In genomic region chr2:218238896-218239295, GRCh38 we compare ENCODE assay signal across 29 cellular contexts. TPM values are rescaled to one million over a fixed set of nuclear protein-coding genes. Genes with fewer than 3 reads are reported as not detected.
A peak's percentile ranks its signal among the peaks of the same experiment; 100 is the strongest.
DNase-seq lines count a peak whose midpoint lies in the region; ATAC-seq and TF ChIP-seq lines count a peak whose summit lies in the region.
"Had no signal": no experiment of that assay in that cellular context is flagged by ENCODE, and none has a peak within 500 bp of the region (broad histone marks: within the 10 kb centered on the region; RNA-seq: fewer than 3 reads in every experiment).

No MANE protein-coding gene starts in this region.

- no peaks in the 10 kb centered on the region for H3K27me3 ChIP-seq in transverse colon
- H3K27me3 ChIP-seq in gastrocnemius medialis = no peaks in the 10 kb centered on the region
- H3K27me3 ChIP-seq: neural progenitor cell had no signal

- no peaks in the 10 kb centered on the region for H3K27me3 Mint-ChIP-seq in activated naive CD4-positive, alpha-beta T cell treated with anti-CD3 and anti-CD28 coated beads, Interleukin-2, amount 10 ng/mL, durations not matched to agents 7 days and 5 days
- H3K27me3 Mint-ChIP-seq in T-helper 17 cell (no peaks in the 10 kb centered on the region), immature natural killer cell (ENCODE audit: low read depth in 3 of 3) (peaks cover 2 to 15% (median 4%) of the 10 kb centered on the region in 3 donors)
- H3K27me3 Mint-ChIP-seq: activated naive CD8-positive, alpha-beta T cell had no signal

- H3K9me3 Mint-ChIP-seq in activated naive CD4-positive, alpha-beta T cell treated with anti-CD3 and anti-CD28 coated beads, Interleukin-2, amount 10 ng/mL, durations not matched to agents 7 days and 5 days = no peaks in the 10 kb centered on the region
- no peaks in the 10 kb centered on the region for H3K9me3 Mint-ChIP-seq in immature natural killer cell
- H3K9me3 Mint-ChIP-seq: neural progenitor cell had no signal

- in situ Hi-C loops in transverse colon (cut with MboI; ENCODE audit: low pct_ligation_motif_present in 1 of 4, low pct_unique_long_range_greater_than_20kb in 1 of 4, low sequenced_read_pairs in 3 of 4) = no loop called here
- in situ Hi-C loops in gastrocnemius medialis (cut with MboI; ENCODE audit: low sequenced_read_pairs in 4 of 4) = no loop called here

- CTCF ChIA-PET in activated naive CD4-positive, alpha-beta T cell treated with anti-CD3 and anti-CD28 coated beads, Interleukin-2, amount 10 ng/mL, durations not matched to agents 7 days and 5 days (lab: Charles Lee) = no interaction called here

- H3K27ac Mint-ChIP-seq in activated naive CD4-positive, alpha-beta T cell treated with anti-CD3 and anti-CD28 coated beads, Interleukin-2, amount 10 ng/mL, durations not matched to agents 7 days and 5 days = peak overlapping the region; percentile 42
- H3K27ac Mint-ChIP-seq in T-helper 17 cell (peak overlapping the region; percentile 63), immature natural killer cell (peak overlapping the region in 4 of 6 donors; percentile 40 to 65 (median 54))
- H3K27ac Mint-ChIP-seq: activated naive CD8-positive, alpha-beta T cell; neural progenitor cell had no signal

- TF ChIP-seq CTCF in transverse colon (IDR thresholded peaks at IDR 0.05) (no peak), gastrocnemius medialis (IDR thresholded peaks at IDR 0.05 in 4 of 5, conservative IDR thresholded peaks at IDR 0.05 in 1 of 5) (no peak)

- H3K9me3 ChIP-seq in T-helper 17 cell (ENCODE audit: control insufficient read depth, low read length, poor library complexity, severe bottlenecking) (no peaks in the 10 kb centered on the region), transverse colon (no peaks in the 10 kb centered on the region), gastrocnemius medialis (no peaks in the 10 kb centered on the region)
- H3K9me3 ChIP-seq: HAP-1, thoracic aorta had no signal

- H3K27ac ChIP-seq in transverse colon (peak overlapping the region in 3 of 4 donors; percentile 10 to 53 (median 39)), gastrocnemius medialis (no peak overlapping the region)
- H3K27ac ChIP-seq: neural progenitor cell, parathyroid adenoma, skin epidermis, VCaP had no signal

- intact Hi-C loops in transverse colon (cut with DNase I; ENCODE audit: low total_unique reads) = no loop called here
- intact Hi-C loops in gastrocnemius medialis (cut with DNase I; ENCODE audit: low total_unique reads) = no loop called here

- H3K4me1 Mint-ChIP-seq in activated naive CD4-positive, alpha-beta T cell treated with anti-CD3 and anti-CD28 coated beads, Interleukin-2, amount 10 ng/mL, durations not matched to agents 7 days and 5 days = peaks cover 11% of the 10 kb centered on the region
- H3K4me1 Mint-ChIP-seq in T-helper 17 cell = peaks cover 12% of the 10 kb centered on the region
- H3K4me1 Mint-ChIP-seq in immature natural killer cell = peaks cover 20 to 59% of the 10 kb centered on the region in 2 donors
- H3K4me1 Mint-ChIP-seq: neural progenitor cell had no signal

- TF ChIP-seq EP300 in transverse colon (IDR thresholded peaks at IDR 0.05; ENCODE audit: low read depth) = no peak

- peaks cover 75% of the 10 kb centered on the region for H3K36me3 Mint-ChIP-seq in activated naive CD4-positive, alpha-beta T cell treated with anti-CD3 and anti-CD28 coated beads, Interleukin-2, amount 10 ng/mL, durations not matched to agents 7 days and 5 days
- H3K36me3 Mint-ChIP-seq in T-helper 17 cell (ENCODE audit: low read depth) (no peaks in the 10 kb centered on the region), immature natural killer cell (peaks cover 16 to 64% (median 30%) of the 10 kb centered on the region in 3 donors)

- ATAC-seq in T-helper 17 cell (no peak), gastrocnemius medialis (no peak), GM18909 (IDR thresholded peaks at IDR 0.05; ENCODE audit: poor library complexity, unreplicated experiment) (no peak)
- ATAC-seq: stimulated activated naive CD8-positive, alpha-beta T cell treated with anti-CD3 and anti-CD28 coated beads, Interleukin-15, Interleukin-2, amounts not matched to agents 100 U/mL and 50 U/mL, for 24 hours had no signal

- peaks cover 0 to 81% (median 31%) of the 10 kb centered on the region in 4 donors for H3K36me3 ChIP-seq in transverse colon
- H3K36me3 ChIP-seq in gastrocnemius medialis = peaks cover 0 to 97% of the 10 kb centered on the region in 2 donors

- H3K4me1 ChIP-seq in transverse colon (peaks cover 0 to 7% (median 1%) of the 10 kb centered on the region in 4 donors), gastrocnemius medialis (no peaks in the 10 kb centered on the region)
- H3K4me1 ChIP-seq: neural progenitor cell, parathyroid adenoma had no signal

- H3K4me3 ChIP-seq in transverse colon (no peak overlapping the region), gastrocnemius medialis (no peak overlapping the region)
- H3K4me3 ChIP-seq: HAP-1, neural progenitor cell, skin epidermis, thoracic aorta had no signal

- H3K4me3 Mint-ChIP-seq in activated naive CD4-positive, alpha-beta T cell treated with anti-CD3 and anti-CD28 coated beads, Interleukin-2, amount 10 ng/mL, durations not matched to agents 7 days and 5 days = no peak overlapping the region
- H3K4me3 Mint-ChIP-seq in T-helper 17 cell = no peak overlapping the region
- H3K4me3 Mint-ChIP-seq in immature natural killer cell = no peak overlapping the region
- H3K4me3 Mint-ChIP-seq: activated naive CD8-positive, alpha-beta T cell; neural progenitor cell had no signal

- DNase-seq in activated naive CD4-positive, alpha-beta T cell treated with anti-CD3 and anti-CD28 coated beads, Interleukin-2, amount 10 ng/mL, durations not matched to agents 7 days and 5 days = no peak
- DNase-seq in activated naive CD4-positive, alpha-beta T cell (lab: John Stamatoyannopoulos, UW) = no peak
- no peak for DNase-seq in T-helper 17 cell
- no peak for DNase-seq in immature natural killer cell
- no peak for DNase-seq in transverse colon
- DNase-seq in gastrocnemius medialis = no peak
- DNase-seq: activated CD4-positive, alpha-beta T cell treated with anti-CD3 and anti-CD28 coated beads for 4 hours; central memory CD4-positive, alpha-beta T cell; DMS153; foreskin fibroblast; KBM-7; mammary epithelial cell; NCI-H1092 treated with DMSO at 0.1 percent for 48 hours; NCI-H1694 treated with DMSO at 0.1 percent for 48 hours; NCI-H446; NCI-H748 treated with DMSO at 0.1 percent for 48 hours; retina; stimulated activated CD4-positive, alpha-beta T cell treated with anti-CD3 and anti-CD28 coated beads, Interleukin-1b, Interleukin-23, amount 100 ng/mL, for 48 hours; stimulated activated naive CD8-positive, alpha-beta T cell treated with anti-CD3 and anti-CD28 coated beads, Interleukin-15, Interleukin-2, amounts not matched to agents 100 U/mL and 50 U/mL, for 24 hours; SW 1271; T1000 had no signal

- no peak for TF ChIP-seq POLR2A in transverse colon (IDR thresholded peaks at IDR 0.05)
- no peak for TF ChIP-seq POLR2A in gastrocnemius medialis (IDR thresholded peaks at IDR 0.05)

- 71 to 100% methylated on average over 1 of the region's 1 CpG for WGBS in transverse colon (ENCODE audit: low coverage in 1 of 2), 2 donors

RNA-seq across cellular contexts. Expression of gene ARPC2, which starts 21.9 kb away (rescaled TPM):
- total RNA-seq in T-helper 17 cell (100 to 1,000 TPM; 424 to 467 TPM), transverse colon (100 to 1,000 TPM in 3 of 4 donors, 10 to 100 TPM in 1; 65.5 to 343 (median 275) TPM), gastrocnemius medialis (100 to 1,000 TPM; 181 to 231 (median 193) TPM)
- polyA plus RNA-seq in immature natural killer cell = 1,000 to 10,000 TPM; 1,394 to 2,060 (median 1,454) TPM

RNA-seq across cellular contexts. Expression of gene GPBAR1, which starts 21.9 kb away (rescaled TPM):
- 1 to 10 TPM; 1.5 to 2.7 TPM for total RNA-seq in T-helper 17 cell
- polyA plus RNA-seq in immature natural killer cell = 1 to 10 TPM in 1 of 3 donors, under 1 TPM in 2; 0.19 to 2.9 (median 0.22) TPM
- total RNA-seq in transverse colon = 1 to 10 TPM in 2 of 4 donors, not detected in 2; 2.5 to 3.0 TPM
- under 1 TPM in 1 of 4 donors, not detected in 3; 0.93 TPM for total RNA-seq in gastrocnemius medialis

RNA-seq across cellular contexts. Expression of gene AAMP, which starts 31.0 kb away (rescaled TPM):
- 10 to 100 TPM; 46.8 to 47.0 TPM for total RNA-seq in T-helper 17 cell
- polyA plus RNA-seq in immature natural killer cell = 100 to 1,000 TPM in 2 of 3 donors, 10 to 100 TPM in 1; 71.8 to 158 (median 101) TPM
- total RNA-seq in transverse colon = 100 to 1,000 TPM in 3 of 4 donors, 10 to 100 TPM in 1; 96.9 to 466 (median 174) TPM
- 100 to 1,000 TPM in 1 of 4 donors, 10 to 100 TPM in 3; 87.1 to 134 (median 96.0) TPM for total RNA-seq in gastrocnemius medialis

RNA-seq across cellular contexts. Expression of gene PNKD, which starts 31.4 kb away (rescaled TPM):
- total RNA-seq in T-helper 17 cell = 10 to 100 TPM; 21.1 to 31.2 TPM
- polyA plus RNA-seq in immature natural killer cell = 100 to 1,000 TPM in 1 of 3 donors, 10 to 100 TPM in 2; 96.3 to 145 (median 98.9) TPM
- total RNA-seq in transverse colon = 100 to 1,000 TPM in 2 of 4 donors, 10 to 100 TPM in 2; 14.3 to 111 (median 100) TPM
- total RNA-seq in gastrocnemius medialis = 10 to 100 TPM; 20.1 to 35.8 (median 31.9) TPM

RNA-seq across cellular contexts. Expression of gene TMBIM1, which starts 53.4 kb away (rescaled TPM):
- 100 to 1,000 TPM in 1 of 2 donors, 10 to 100 TPM in 1; 97.4 to 121 TPM for total RNA-seq in T-helper 17 cell
- polyA plus RNA-seq in immature natural killer cell = 100 to 1,000 TPM; 119 to 268 (median 155) TPM
- 100 to 1,000 TPM in 3 of 4 donors, 10 to 100 TPM in 1; 80.0 to 356 (median 200) TPM for total RNA-seq in transverse colon
- 100 to 1,000 TPM; 142 to 296 (median 215) TPM for total RNA-seq in gastrocnemius medialis

Comparison
In these comparisons a context has a peak if more than half of its experiments do, and no peak if none do; other contexts are left out.
1. H3K27ac ChIP-seq: peak in transverse colon (3 of 4); none in gastrocnemius medialis (0 of 4).
2. Peak in every context shown above with its lines, with median percentiles within 50 percentile points of each other: H3K27ac Mint-ChIP-seq.